Comparison of ENCODE assay signal across 10 cellular contexts in the genomic region with DNA sequence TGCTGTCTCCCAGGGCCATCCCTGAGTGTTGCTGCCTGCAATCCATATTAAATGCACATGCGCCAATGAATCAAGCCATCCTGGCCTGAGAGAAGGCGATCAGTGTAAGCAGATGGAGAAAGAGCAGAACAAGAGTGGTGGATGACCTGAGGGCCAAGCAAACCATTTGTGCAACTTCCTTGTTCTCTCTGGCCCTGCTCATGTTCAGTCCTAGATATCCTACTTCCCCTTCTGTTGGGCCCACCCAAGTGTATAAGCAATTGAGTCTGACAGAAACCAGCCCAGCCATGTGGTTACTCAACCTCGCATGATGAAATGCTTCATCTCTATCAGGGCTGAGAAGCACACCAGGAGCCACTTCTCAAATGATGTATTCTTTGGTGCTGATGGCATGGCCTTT.
A peak's percentile ranks its signal among the peaks of the same experiment; 100 is the strongest.
DNase-seq lines count a peak whose midpoint lies in the region; ATAC-seq and TF ChIP-seq lines count a peak whose summit lies in the region.
"Had no signal": no experiment of that assay in that cellular context is flagged by ENCODE, and none has a peak within 500 bp of the region (broad histone marks: within the 10 kb centered on the region; RNA-seq: fewer than 3 reads in every experiment).

No MANE protein-coding gene starts in this region.

- H3K27ac ChIP-seq in BLaER1: no peak overlapping the region

- intact Hi-C loops in activated B cell treated with CpG ODN at 0.5 μM for 24 hours (cut with micrococcal nuclease): no loop called here

- no peak for DNase-seq in activated B cell treated with CpG ODN at 0.5 μM for 24 hours
- DNase-seq in medulla oblongata (ENCODE audit: extremely low spot score): peak; percentile 82
- DNase-seq in middle frontal gyrus (ENCODE audit: extremely low spot score, low spot score): no peak
- no peak for DNase-seq in activated CD4-positive, CD25-positive, alpha-beta regulatory T cell treated with anti-CD3 and anti-CD28 coated beads, Interleukin-2, amount 50 U/mL, for 72 hours
- DNase-seq in activated CD4-positive, alpha-beta T cell treated with anti-CD3 and anti-CD28 coated beads, Interleukin-2, amount 50 U/mL, for 4 hours: no peak
- no peak for DNase-seq in DMS79 (lab: John Stamatoyannopoulos, UW)
- DNase-seq: foreskin melanocyte, NCI-H1436 treated with DMSO at 0.1 percent for 48 hours had no signal

- peaks cover 17% of the 10 kb centered on the region; the same call in 1 of the 2 replicates for H3K9me3 ChIP-seq in BLaER1

- POLR2A ChIA-PET in activated B cell treated with CpG ODN at 0.5 μM for 24 hours (lab: Charles Lee): no interaction called here

- no peaks in the 10 kb centered on the region for H4K20me1 ChIP-seq in BLaER1

- H3K4me3 ChIP-seq in BLaER1: no peak overlapping the region

- H3K27ac Mint-ChIP-seq in activated B cell treated with CpG ODN at 0.5 μM for 24 hours: peak overlapping the region; percentile 9

- H3K4me2 ChIP-seq in BLaER1: peak overlapping the region; percentile 33

- H3K36me3 Mint-ChIP-seq in activated B cell treated with CpG ODN at 0.5 μM for 24 hours (ENCODE audit: low read depth): peaks cover 5% of the 10 kb centered on the region

- no peaks in the 10 kb centered on the region for H3K27me3 ChIP-seq in BLaER1

- H3K36me3 ChIP-seq in BLaER1: no peaks in the 10 kb centered on the region

- H3K4me3 Mint-ChIP-seq in activated B cell treated with CpG ODN at 0.5 μM for 24 hours: no peak overlapping the region

- no peak overlapping the region for H3K9ac ChIP-seq in BLaER1

- peak; percentile 28 for ATAC-seq in HG03159 (IDR thresholded peaks at IDR 0.05; ENCODE audit: unreplicated experiment)
- ATAC-seq in activated B cell treated with CpG ODN at 0.5 μM for 24 hours (ENCODE audit: low read depth): peak; percentile 41

- TF ChIP-seq CTCF in activated B cell treated with CpG ODN at 0.5 μM for 24 hours (IDR thresholded peaks at IDR 0.05): no peak

- H3K4me1 ChIP-seq in BLaER1: peaks cover 52% of the 10 kb centered on the region

- peaks cover 3% of the 10 kb centered on the region for H3K9me3 Mint-ChIP-seq in activated B cell treated with CpG ODN at 0.5 μM for 24 hours

- H3K27me3 Mint-ChIP-seq in activated B cell treated with CpG ODN at 0.5 μM for 24 hours: peaks cover 64% of the 10 kb centered on the region

- CTCF ChIA-PET in activated B cell treated with CpG ODN at 0.5 μM for 24 hours (lab: Charles Lee): no interaction called here

- H3K4me1 Mint-ChIP-seq in activated B cell treated with CpG ODN at 0.5 μM for 24 hours: peaks cover 38% of the 10 kb centered on the region
